1 cellular context compared by ENCODE assay signal in the genomic region with DNA sequence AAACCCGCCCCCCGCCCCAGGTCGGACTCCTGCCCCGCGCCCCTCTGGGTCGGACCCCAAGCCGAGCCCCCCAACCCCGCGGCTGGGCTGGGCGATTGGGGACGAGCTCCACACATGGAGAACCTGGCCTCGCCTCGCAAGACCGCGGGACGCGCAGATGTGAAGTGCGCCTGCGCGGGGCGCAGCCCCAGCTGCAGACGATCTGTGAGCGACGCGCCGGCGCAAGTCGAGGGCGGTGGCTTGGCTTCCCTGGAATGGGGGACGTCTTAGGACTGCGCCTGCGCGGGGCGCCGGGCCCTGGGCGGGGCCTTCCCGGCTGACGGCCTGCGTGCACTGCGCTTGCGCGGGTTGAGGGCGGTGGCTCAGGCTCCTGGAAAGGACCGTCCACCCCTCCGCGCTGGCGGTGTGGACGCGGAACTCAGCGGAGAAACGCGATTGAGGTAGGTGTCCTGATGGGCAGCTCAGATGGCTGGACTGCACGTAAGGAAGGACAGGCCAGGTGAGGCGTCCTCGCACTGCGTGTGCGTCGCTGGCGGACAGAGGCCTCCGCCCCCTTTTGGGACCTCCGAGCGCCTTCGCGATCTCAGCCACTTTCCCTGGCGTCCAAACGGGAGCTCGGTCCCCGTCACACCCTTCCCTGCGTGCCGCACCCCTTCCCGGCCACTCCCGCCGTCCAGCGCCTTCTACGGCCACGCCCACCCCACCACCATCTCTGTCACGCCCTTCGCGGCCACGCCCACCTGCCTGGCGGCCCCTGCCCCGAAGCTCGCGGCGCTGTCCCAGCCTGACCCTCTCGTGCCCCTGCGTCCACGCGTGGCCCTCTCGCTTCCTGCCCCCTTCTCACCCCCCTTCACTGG.
A peak's percentile ranks its signal among the peaks of the same experiment; 100 is the strongest.
TF ChIP-seq lines count a peak whose summit lies in the region.

A gene (plus strand): TSS at position 351 of the 857 bp plus-strand sequence. CDS start 1,278 bp downstream, outside the sequence.

TF ChIP-seq in HepG2, 621 proteins besides CTCF, POLR2A, EP300 and RAD21 (continued from another document and continues in another):
- TF ChIP-seq, protein P1, sequence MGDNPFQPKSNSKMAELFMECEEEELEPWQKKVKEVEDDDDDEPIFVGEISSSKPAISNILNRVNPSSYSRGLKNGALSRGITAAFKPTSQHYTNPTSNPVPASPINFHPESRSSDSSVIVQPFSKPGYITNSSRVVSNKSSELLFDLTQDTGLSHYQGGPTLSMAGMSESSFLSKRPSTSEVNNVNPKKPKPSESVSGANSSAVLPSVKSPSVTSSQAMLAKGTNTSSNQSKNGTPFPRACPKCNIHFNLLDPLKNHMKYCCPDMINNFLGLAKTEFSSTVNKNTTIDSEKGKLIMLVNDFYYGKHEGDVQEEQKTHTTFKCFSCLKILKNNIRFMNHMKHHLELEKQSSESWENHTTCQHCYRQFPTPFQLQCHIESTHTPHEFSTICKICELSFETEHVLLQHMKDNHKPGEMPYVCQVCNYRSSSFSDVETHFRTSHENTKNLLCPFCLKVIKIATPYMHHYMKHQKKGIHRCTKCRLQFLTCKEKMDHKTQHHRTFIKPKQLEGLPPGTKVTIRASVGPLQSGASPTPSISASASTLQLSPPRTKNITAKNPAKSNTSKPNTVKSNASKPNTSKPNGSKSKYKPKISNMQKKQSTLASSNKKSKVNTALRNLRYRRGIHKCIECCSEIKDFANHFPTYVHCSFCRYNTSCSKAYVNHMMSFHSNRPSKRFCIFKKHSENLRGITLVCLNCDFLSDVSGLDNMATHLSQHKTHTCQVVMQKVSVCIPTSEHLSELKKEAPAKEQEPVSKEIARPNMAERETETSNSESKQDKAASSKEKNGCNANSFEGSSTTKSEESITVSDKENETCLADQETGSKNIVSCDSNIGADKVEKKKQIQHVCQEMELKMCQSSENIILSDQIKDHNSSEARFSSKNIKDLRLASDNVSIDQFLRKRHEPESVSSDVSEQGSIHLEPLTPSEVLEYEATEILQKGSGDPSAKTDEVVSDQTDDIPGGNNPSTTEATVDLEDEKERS (CRISPR knock-in tag; IDR thresholded peaks at IDR 0.05), result peak; percentile 84; the same call in 1 of the 2 replicates
- TF ChIP-seq KAT7 (CRISPR knock-in tag; IDR thresholded peaks at IDR 0.05; ENCODE audit: borderline replicate concordance) (peak; percentile 77; the same call in 1 of the 2 replicates), AGO1 (IDR thresholded peaks at IDR 0.05; ENCODE audit: low read depth, low read length, poor library complexity, severe bottlenecking) (no peak), RARG (CRISPR knock-in tag; IDR thresholded peaks at IDR 0.05; ENCODE audit: low read depth) (peak; percentile 95; the same call in 1 of the 2 replicates), BHLHE40 (IDR thresholded peaks at IDR 0.05; ENCODE audit: low read length) (no peak), REL (CRISPR knock-in tag; conservative IDR thresholded peaks at IDR 0.05) (no peak), FOXM1 (CRISPR knock-in tag; IDR thresholded peaks at IDR 0.05) (no peak), PAX8 (CRISPR knock-in tag; IDR thresholded peaks at IDR 0.05; ENCODE audit: borderline replicate concordance) (peak; percentile 67; the same call in 1 of the 2 replicates), CHD2 (IDR thresholded peaks at IDR 0.05; ENCODE audit: low read depth, low read length) (no peak), MAZ (IDR thresholded peaks at IDR 0.05; ENCODE audit: borderline replicate concordance, low read depth, low read length) (no peak; the same call in 1 of the 2 replicates), MAZ (CRISPR knock-in tag; IDR thresholded peaks at IDR 0.05; ENCODE audit: low read depth) (peak; percentile 91), ZNF883 (CRISPR knock-in tag; IDR thresholded peaks at IDR 0.05; ENCODE audit: not compliant biosample characterization) (peak; percentile 76), YEATS2 (CRISPR knock-in tag; IDR thresholded peaks at IDR 0.05; ENCODE audit: borderline replicate concordance) (peak; percentile 62; the same call in 1 of the 2 replicates), ZEB1 (IDR thresholded peaks at IDR 0.05; ENCODE audit: insufficient replicate concordance, low read depth) (no peak), ZNF891 (CRISPR knock-in tag; IDR thresholded peaks at IDR 0.05) (peak; percentile 97), RXRB (CRISPR knock-in tag; IDR thresholded peaks at IDR 0.05; ENCODE audit: borderline replicate concordance) (peak; percentile 28; the same call in 1 of the 2 replicates), HOXD1 (CRISPR knock-in tag; IDR thresholded peaks at IDR 0.05) (no peak), NFRKB (IDR thresholded peaks at IDR 0.05) (no peak), ZNF761 (CRISPR knock-in tag; conservative IDR thresholded peaks at IDR 0.05) (peak; percentile 92), KLF16 (CRISPR knock-in tag; IDR thresholded peaks at IDR 0.05) (peak; percentile 76 to 78; a peak in 2 of 4 replicates), SP140L (CRISPR knock-in tag; IDR thresholded peaks at IDR 0.05; ENCODE audit: borderline replicate concordance) (no peak), PHF8 (CRISPR knock-in tag; IDR thresholded peaks at IDR 0.05) (peak; percentile 93), ZSCAN31 (CRISPR knock-in tag; IDR thresholded peaks at IDR 0.05; ENCODE audit: low read depth) (peak; percentile 94), MBNL3 (CRISPR knock-in tag; conservative IDR thresholded peaks at IDR 0.05) (no peak), MTF1 (CRISPR knock-in tag; IDR thresholded peaks at IDR 0.05) (no peak), SRY (CRISPR knock-in tag; IDR thresholded peaks at IDR 0.05) (no peak; the same call in 1 of the 2 replicates), RELA (CRISPR knock-in tag; IDR thresholded peaks at IDR 0.05) (no peak), KLF13 (CRISPR knock-in tag; IDR thresholded peaks at IDR 0.05) (peak; percentile 95; the same call in 1 of the 2 replicates), KDM6A (CRISPR knock-in tag; IDR thresholded peaks at IDR 0.05; ENCODE audit: low read depth) (0 out of 2 replicates have a peak, but pooled peaks have one; percentile 8), ATF7-NPFF (CRISPR knock-in tag; IDR thresholded peaks at IDR 0.05; ENCODE audit: low read depth) (peak; percentile 93), TAF15 (IDR thresholded peaks at IDR 0.05; ENCODE audit: low read depth, low read length, poor library complexity, severe bottlenecking) (peak; percentile 49), KDM5B (CRISPR knock-in tag; IDR thresholded peaks at IDR 0.05; ENCODE audit: borderline replicate concordance) (peak; percentile 94), SYNCRIP (IDR thresholded peaks at IDR 0.05; ENCODE audit: insufficient read depth, low read depth, low read length) (no peak), ZBTB38 (CRISPR knock-in tag; IDR thresholded peaks at IDR 0.05) (peak; percentile 74), ZNF878 (CRISPR knock-in tag; IDR thresholded peaks at IDR 0.05) (no peak), HDAC2 (CRISPR knock-in tag; IDR thresholded peaks at IDR 0.05) (0 out of 2 replicates have a peak, but pooled peaks have one; percentile 35), ZNF564 (CRISPR knock-in tag; IDR thresholded peaks at IDR 0.05) (peak; percentile 89), SMAD3 (CRISPR knock-in tag; IDR thresholded peaks at IDR 0.05) (no peak)
- TF ChIP-seq, protein P2, sequence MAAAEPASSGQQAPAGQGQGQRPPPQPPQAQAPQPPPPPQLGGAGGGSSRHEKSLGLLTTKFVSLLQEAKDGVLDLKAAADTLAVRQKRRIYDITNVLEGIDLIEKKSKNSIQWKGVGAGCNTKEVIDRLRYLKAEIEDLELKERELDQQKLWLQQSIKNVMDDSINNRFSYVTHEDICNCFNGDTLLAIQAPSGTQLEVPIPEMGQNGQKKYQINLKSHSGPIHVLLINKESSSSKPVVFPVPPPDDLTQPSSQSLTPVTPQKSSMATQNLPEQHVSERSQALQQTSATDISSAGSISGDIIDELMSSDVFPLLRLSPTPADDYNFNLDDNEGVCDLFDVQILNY (CRISPR knock-in tag; conservative IDR thresholded peaks at IDR 0.05), result no peak; the same call in 1 of the 2 replicates
- TF ChIP-seq, protein P3, sequence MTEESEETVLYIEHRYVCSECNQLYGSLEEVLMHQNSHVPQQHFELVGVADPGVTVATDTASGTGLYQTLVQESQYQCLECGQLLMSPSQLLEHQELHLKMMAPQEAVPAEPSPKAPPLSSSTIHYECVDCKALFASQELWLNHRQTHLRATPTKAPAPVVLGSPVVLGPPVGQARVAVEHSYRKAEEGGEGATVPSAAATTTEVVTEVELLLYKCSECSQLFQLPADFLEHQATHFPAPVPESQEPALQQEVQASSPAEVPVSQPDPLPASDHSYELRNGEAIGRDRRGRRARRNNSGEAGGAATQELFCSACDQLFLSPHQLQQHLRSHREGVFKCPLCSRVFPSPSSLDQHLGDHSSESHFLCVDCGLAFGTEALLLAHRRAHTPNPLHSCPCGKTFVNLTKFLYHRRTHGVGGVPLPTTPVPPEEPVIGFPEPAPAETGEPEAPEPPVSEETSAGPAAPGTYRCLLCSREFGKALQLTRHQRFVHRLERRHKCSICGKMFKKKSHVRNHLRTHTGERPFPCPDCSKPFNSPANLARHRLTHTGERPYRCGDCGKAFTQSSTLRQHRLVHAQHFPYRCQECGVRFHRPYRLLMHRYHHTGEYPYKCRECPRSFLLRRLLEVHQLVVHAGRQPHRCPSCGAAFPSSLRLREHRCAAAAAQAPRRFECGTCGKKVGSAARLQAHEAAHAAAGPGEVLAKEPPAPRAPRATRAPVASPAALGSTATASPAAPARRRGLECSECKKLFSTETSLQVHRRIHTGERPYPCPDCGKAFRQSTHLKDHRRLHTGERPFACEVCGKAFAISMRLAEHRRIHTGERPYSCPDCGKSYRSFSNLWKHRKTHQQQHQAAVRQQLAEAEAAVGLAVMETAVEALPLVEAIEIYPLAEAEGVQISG (CRISPR knock-in tag; IDR thresholded peaks at IDR 0.05), result peak; percentile 50; the same call in 1 of the 2 replicates
- TF ChIP-seq, protein P4, sequence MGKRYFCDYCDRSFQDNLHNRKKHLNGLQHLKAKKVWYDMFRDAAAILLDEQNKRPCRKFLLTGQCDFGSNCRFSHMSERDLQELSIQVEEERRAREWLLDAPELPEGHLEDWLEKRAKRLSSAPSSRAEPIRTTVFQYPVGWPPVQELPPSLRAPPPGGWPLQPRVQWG (CRISPR knock-in tag; IDR thresholded peaks at IDR 0.05; ENCODE audit: borderline replicate concordance, low read depth), result no peak
- TF ChIP-seq, protein P5, sequence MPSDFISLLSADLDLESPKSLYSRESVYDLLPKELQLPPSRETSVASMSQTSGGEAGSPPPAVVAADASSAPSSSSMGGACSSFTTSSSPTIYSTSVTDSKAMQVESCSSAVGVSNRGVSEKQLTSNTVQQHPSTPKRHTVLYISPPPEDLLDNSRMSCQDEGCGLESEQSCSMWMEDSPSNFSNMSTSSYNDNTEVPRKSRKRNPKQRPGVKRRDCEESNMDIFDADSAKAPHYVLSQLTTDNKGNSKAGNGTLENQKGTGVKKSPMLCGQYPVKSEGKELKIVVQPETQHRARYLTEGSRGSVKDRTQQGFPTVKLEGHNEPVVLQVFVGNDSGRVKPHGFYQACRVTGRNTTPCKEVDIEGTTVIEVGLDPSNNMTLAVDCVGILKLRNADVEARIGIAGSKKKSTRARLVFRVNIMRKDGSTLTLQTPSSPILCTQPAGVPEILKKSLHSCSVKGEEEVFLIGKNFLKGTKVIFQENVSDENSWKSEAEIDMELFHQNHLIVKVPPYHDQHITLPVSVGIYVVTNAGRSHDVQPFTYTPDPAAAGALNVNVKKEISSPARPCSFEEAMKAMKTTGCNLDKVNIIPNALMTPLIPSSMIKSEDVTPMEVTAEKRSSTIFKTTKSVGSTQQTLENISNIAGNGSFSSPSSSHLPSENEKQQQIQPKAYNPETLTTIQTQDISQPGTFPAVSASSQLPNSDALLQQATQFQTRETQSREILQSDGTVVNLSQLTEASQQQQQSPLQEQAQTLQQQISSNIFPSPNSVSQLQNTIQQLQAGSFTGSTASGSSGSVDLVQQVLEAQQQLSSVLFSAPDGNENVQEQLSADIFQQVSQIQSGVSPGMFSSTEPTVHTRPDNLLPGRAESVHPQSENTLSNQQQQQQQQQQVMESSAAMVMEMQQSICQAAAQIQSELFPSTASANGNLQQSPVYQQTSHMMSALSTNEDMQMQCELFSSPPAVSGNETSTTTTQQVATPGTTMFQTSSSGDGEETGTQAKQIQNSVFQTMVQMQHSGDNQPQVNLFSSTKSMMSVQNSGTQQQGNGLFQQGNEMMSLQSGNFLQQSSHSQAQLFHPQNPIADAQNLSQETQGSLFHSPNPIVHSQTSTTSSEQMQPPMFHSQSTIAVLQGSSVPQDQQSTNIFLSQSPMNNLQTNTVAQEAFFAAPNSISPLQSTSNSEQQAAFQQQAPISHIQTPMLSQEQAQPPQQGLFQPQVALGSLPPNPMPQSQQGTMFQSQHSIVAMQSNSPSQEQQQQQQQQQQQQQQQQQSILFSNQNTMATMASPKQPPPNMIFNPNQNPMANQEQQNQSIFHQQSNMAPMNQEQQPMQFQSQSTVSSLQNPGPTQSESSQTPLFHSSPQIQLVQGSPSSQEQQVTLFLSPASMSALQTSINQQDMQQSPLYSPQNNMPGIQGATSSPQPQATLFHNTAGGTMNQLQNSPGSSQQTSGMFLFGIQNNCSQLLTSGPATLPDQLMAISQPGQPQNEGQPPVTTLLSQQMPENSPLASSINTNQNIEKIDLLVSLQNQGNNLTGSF (CRISPR knock-in tag; IDR thresholded peaks at IDR 0.05), result no peak
- TF ChIP-seq, protein P6, sequence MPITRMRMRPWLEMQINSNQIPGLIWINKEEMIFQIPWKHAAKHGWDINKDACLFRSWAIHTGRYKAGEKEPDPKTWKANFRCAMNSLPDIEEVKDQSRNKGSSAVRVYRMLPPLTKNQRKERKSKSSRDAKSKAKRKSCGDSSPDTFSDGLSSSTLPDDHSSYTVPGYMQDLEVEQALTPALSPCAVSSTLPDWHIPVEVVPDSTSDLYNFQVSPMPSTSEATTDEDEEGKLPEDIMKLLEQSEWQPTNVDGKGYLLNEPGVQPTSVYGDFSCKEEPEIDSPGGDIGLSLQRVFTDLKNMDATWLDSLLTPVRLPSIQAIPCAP (CRISPR knock-in tag; IDR thresholded peaks at IDR 0.05; ENCODE audit: low read depth), result no peak
- TF ChIP-seq, protein P7, sequence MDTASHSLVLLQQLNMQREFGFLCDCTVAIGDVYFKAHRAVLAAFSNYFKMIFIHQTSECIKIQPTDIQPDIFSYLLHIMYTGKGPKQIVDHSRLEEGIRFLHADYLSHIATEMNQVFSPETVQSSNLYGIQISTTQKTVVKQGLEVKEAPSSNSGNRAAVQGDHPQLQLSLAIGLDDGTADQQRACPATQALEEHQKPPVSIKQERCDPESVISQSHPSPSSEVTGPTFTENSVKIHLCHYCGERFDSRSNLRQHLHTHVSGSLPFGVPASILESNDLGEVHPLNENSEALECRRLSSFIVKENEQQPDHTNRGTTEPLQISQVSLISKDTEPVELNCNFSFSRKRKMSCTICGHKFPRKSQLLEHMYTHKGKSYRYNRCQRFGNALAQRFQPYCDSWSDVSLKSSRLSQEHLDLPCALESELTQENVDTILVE (CRISPR knock-in tag; IDR thresholded peaks at IDR 0.05), result peak; percentile 19; the same call in 1 of the 2 replicates
- TF ChIP-seq, protein P8, sequence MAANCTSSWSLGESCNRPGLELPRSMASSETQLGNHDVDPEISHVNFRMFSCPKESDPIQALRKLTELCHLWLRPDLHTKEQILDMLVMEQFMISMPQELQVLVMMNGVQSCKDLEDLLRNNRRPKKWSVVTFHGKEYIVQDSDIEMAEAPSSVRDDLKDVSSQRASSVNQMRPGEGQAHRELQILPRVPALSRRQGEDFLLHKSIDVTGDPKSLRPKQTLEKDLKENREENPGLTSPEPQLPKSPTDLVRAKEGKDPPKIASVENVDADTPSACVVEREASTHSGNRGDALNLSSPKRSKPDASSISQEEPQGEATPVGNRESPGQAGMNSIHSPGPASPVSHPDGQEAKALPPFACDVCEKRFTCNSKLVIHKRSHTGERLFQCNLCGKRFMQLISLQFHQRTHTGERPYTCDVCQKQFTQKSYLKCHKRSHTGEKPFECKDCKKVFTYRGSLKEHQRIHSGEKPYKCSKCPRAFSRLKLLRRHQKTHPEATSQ (CRISPR knock-in tag; IDR thresholded peaks at IDR 0.05; ENCODE audit: borderline replicate concordance), result peak; percentile 81; the same call in 1 of the 2 replicates
